8 cellular contexts compared by ENCODE assay signal in genomic region chr7:139359366-139360209, GRCh38. TPM values are rescaled to one million over a fixed set of nuclear protein-coding genes. Genes with fewer than 3 reads are reported as not detected.
DNase-seq lines count a peak whose midpoint lies in the region; ATAC-seq and TF ChIP-seq lines count a peak whose summit lies in the region.

LUC7L2 (plus strand) TSS chr7:139359894; CDS start chr7:139360262, 368 bp downstream.

- H3K36me3 ChIP-seq in BJ (ENCODE audit: control insufficient read depth, insufficient read depth, low read length) (no peaks in the 10 kb centered on the region), colonic mucosa (no peaks in the 10 kb centered on the region)

- peaks cover 11% of the 10 kb centered on the region for H3K4me1 ChIP-seq in colonic mucosa

- peak within 1 kb of the TSS; percentile 98 to 100 for H3K9ac ChIP-seq in colonic mucosa (ENCODE audit: low read depth in 2 of 2, low read length in 2 of 2)

- DNase-seq in BJ (ENCODE audit: low read depth) (peak; percentile 94), GM19240 (ENCODE audit: insufficient read length, low spot score) (peak; percentile 55), NCI-H526 (lab: John Stamatoyannopoulos, UW) (peak; percentile 98 to 100), colonic mucosa (peak; percentile 100), left colon (peak; percentile 99 to 100)
- DNase-seq in activated CD4-positive, alpha-beta T cell treated with anti-CD3 and anti-CD28 coated beads for 48 hours: peak; percentile 100
- DNase-seq in stimulated activated CD4-positive, alpha-beta T cell treated with anti-CD3 and anti-CD28 coated beads, Interleukin-1b, Interleukin-23, amount 100 ng/mL, for 48 hours: peak; percentile 100

- intact Hi-C loops in colonic mucosa (cut with DNase I) (no loop called here), left colon (cut with DNase I, micrococcal nuclease) (no loop called here)

- peak; percentile 70 for ATAC-seq in HG03460 (IDR thresholded peaks at IDR 0.05; ENCODE audit: unreplicated experiment)
- ATAC-seq in left colon: peak; percentile 88

- H3K27me3 ChIP-seq in BJ (ENCODE audit: control insufficient read depth, insufficient read depth, low read length) (no peaks in the 10 kb centered on the region), colonic mucosa (no peaks in the 10 kb centered on the region)

- POLR2A ChIA-PET in BJ (lab: Charles Lee): interaction anchor here (0.6 to 1.0 kb wide), 3 partner anchors 19 to 1692 kb away, joined by 3 to 7 read pairs (median 5); no protein-coding TSS in a partner anchor

- H3K4me3 ChIP-seq in BJ (ENCODE audit: low read depth, low read length): peak within 1 kb of the TSS; percentile 100
- peak within 1 kb of the TSS; percentile 82 for H3K4me3 ChIP-seq in colonic mucosa

- no peaks in the 10 kb centered on the region for H3K9me3 ChIP-seq in colonic mucosa

- H3K27ac ChIP-seq in colonic mucosa: peak within 1 kb of the TSS; percentile 100

- TF ChIP-seq CTCF in BJ (IDR thresholded peaks at IDR 0.05; ENCODE audit: insufficient read depth, low read depth, low read length): peak; percentile 21; the same call in 1 of the 2 replicates
- no peak for TF ChIP-seq CTCF in colonic mucosa (IDR thresholded peaks at IDR 0.05)

- CTCF ChIA-PET in BJ (lab: Yijun Ruan, JAX): interaction anchor here (0.9 kb wide), 1 partner anchor 75 kb away, joined by 4 read pairs; no protein-coding TSS in a partner anchor

RNA-seq across cellular contexts. Expression of gene LUC7L2, which starts in this region (rescaled TPM):
- polyA plus RNA-seq in BJ (2011; rRNA removed): 22.3 and 34.9 TPM in 2 replicates
- polyA minus RNA-seq in BJ (2011; rRNA and poly(A)+ RNA removed): 14.7 and 19.7 TPM in 2 replicates
- total RNA-seq in colonic mucosa (100 to 1,000 TPM in 1 of 2 donors, 10 to 100 TPM in 1; 61.3 to 107 TPM), left colon (10 to 100 TPM; 70.0 to 70.8 TPM)

Comparison
In these comparisons a context has a peak if more than half of its experiments do, and no peak if none do; other contexts are left out.
1. Peak in every context shown above with its lines: DNase-seq, ATAC-seq, H3K4me3 ChIP-seq and H3K27ac ChIP-seq.